8 cellular contexts compared by ENCODE assay signal in the genomic region with DNA sequence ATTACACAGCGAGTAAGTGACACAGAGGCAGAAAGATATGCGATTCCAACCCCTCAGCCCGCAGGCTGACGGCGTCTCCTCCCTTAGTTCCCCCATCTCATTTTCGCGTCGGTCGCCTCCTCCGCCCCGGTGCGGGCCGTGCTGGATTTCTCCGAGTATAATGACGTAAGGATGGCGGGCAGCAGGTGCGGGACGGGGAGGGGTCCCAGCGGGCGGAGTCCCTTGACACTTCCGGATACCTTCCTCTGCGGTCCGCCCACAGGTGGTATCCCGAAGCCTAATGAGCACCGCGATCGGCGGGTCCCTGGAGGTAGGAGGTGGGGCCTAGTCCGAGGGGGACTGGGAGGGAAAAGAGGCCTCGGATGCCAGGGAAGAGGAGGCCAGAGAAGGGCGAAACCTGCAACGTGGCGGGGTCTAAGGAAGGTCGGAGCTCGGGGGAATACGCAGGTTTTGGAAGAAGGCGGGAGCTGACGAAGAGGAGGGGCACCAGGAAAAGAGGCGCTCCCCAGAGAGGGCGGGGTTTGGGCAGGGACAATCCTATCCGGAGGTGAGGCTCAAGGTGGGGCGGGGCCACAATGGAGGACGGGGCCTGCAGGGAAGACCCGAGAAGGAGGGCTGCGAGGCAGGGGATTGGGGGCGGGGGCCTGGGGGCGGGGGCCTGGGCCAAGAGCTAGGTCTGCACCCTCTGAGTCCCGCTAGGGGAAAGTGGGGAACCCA. TPM values are rescaled to one million over a fixed set of nuclear protein-coding genes. Genes with fewer than 3 reads are reported as not detected.
DNase-seq lines count a peak whose midpoint lies in the region; ATAC-seq and TF ChIP-seq lines count a peak whose summit lies in the region.

No MANE protein-coding gene starts in this region.

- no peaks in the 10 kb centered on the region for H3K36me3 ChIP-seq in esophagus muscularis mucosa
- H3K36me3 ChIP-seq in tibial artery: no peaks in the 10 kb centered on the region

- intact Hi-C loops in esophagus muscularis mucosa (cut with DNase I) (no loop called here), tibial artery (cut with DNase I; ENCODE audit: low total_unique reads) (no loop called here)

- peaks cover 0 to 95% (median 27%) of the 10 kb centered on the region in 4 donors for H3K27me3 ChIP-seq in esophagus muscularis mucosa
- peaks cover 0 to 73% of the 10 kb centered on the region in 2 donors for H3K27me3 ChIP-seq in tibial artery

- H3K4me3 ChIP-seq in esophagus muscularis mucosa: peak overlapping the region; percentile 45 to 51 (median 49)
- H3K4me3 ChIP-seq in tibial artery: peak overlapping the region; percentile 42 to 55

- peaks cover 14 to 19% (median 18%) of the 10 kb centered on the region in 4 donors for H3K4me1 ChIP-seq in esophagus muscularis mucosa
- peaks cover 0 to 17% (median 16%) of the 10 kb centered on the region in 4 donors for H3K4me1 ChIP-seq in tibial artery

- H3K9me3 ChIP-seq in esophagus muscularis mucosa: no peaks in the 10 kb centered on the region
- no peaks in the 10 kb centered on the region for H3K9me3 ChIP-seq in tibial artery

- TF ChIP-seq POLR2A in esophagus muscularis mucosa (IDR thresholded peaks at IDR 0.05; ENCODE audit: low read depth): no peak

- H3K27ac ChIP-seq in esophagus muscularis mucosa (replicated peaks in 1 of 4) (no peak overlapping the region), tibial artery (no peak overlapping the region)

- ATAC-seq in GM19023 (IDR thresholded peaks at IDR 0.05; ENCODE audit: unreplicated experiment): peak; percentile 87
- peak; percentile 65 for ATAC-seq in HG03175 (IDR thresholded peaks at IDR 0.05; ENCODE audit: unreplicated experiment)
- ATAC-seq in omental fat pad (ENCODE audit: low FRiP score): peak; percentile 93

- TF ChIP-seq CTCF in esophagus muscularis mucosa (IDR thresholded peaks at IDR 0.05) (no peak), omental fat pad (IDR thresholded peaks at IDR 0.05) (no peak), tibial artery (IDR thresholded peaks at IDR 0.05) (no peak)

- DNase-seq in AG08396 (ENCODE audit: low spot score) (peak; percentile 58), NCI-H524 (lab: John Stamatoyannopoulos, UW) (peak; percentile 81 to 89), esophagus muscularis mucosa (ENCODE audit: extremely low spot score) (no peak), omental fat pad (ENCODE audit: low spot score) (no peak), tibial artery (peak in 1 of 2 donors; percentile 74)
- peak; percentile 61 for DNase-seq in activated CD8-positive, alpha-beta memory T cell treated with anti-CD3 and anti-CD28 coated beads, Interleukin-2, amount 50 U/mL, for 4 hours

- WGBS in esophagus muscularis mucosa: 1% methylated on average over 34 of the region's 48 CpGs

- TF ChIP-seq EP300 in esophagus muscularis mucosa (IDR thresholded peaks at IDR 0.05): no peak

RNA-seq across cellular contexts. Expression of a gene that starts 3.6 kb away (rescaled TPM):
- total RNA-seq in esophagus muscularis mucosa: not detected
- total RNA-seq in omental fat pad: 1 to 10 TPM in 1 of 4 donors, under 1 TPM in 1, not detected in 2; 0.84 to 2.5 TPM

Comparison
In these comparisons a context has a peak if more than half of its experiments do, and no peak if none do; other contexts are left out.
1. DNase-seq: peak in AG08396 (single experiment), NCI-H524 (2 of 2) and activated CD8-positive, alpha-beta memory T cell treated with anti-CD3 and anti-CD28 coated beads, Interleukin-2, amount 50 U/mL, for 4 hours (single experiment); none in esophagus muscularis mucosa (single experiment) and omental fat pad (single experiment).
2. Peak in every context shown above with its lines, with median percentiles within 50 percentile points of each other: ATAC-seq.